Comparison of ENCODE assay signal across 9 cellular contexts in genomic region chr7:153193144-153193595, GRCh38.
A peak's percentile ranks its signal among the peaks of the same experiment; 100 is the strongest.
DNase-seq lines count a peak whose midpoint lies in the region; ATAC-seq, FAIRE-seq and TF ChIP-seq lines count a peak whose summit lies in the region.
"Had no signal": no experiment of that assay in that cellular context is flagged by ENCODE, and none has a peak within 500 bp of the region (broad histone marks: within the 10 kb centered on the region; RNA-seq: fewer than 3 reads in every experiment).

No MANE protein-coding gene starts in this region.

- no TSS peak for BruUV-seq in Caco-2 (replicated peaks; lab: Mats Ljungman, UMichigan)

- TF ChIP-seq CTCF in Caco-2 (IDR thresholded peaks at IDR 0.05; ENCODE audit: insufficient read depth in 1 of 2, low read depth in 1 of 2, low read length in 1 of 2, severe bottlenecking in 1 of 2, unreplicated experiment in 1 of 2) (peak; percentile 33 to 57), epithelial cell of proximal tubule (conservative IDR thresholded peaks at IDR 0.05; ENCODE audit: low read depth, low read length) (peak; percentile 51), progenitor cell of endocrine pancreas (IDR thresholded peaks at IDR 0.05; ENCODE audit: unreplicated experiment) (peak; percentile 76)

- H3K9me3 Mint-ChIP-seq in Caco-2 (ENCODE audit: unreplicated experiment) (peaks cover 15% of the 10 kb centered on the region), progenitor cell of endocrine pancreas (ENCODE audit: low read depth) (peaks cover 20% of the 10 kb centered on the region)

- no peak for FAIRE-seq in small intestine (lab: Jason Lieb, UNC)

- DNase-seq in Caco-2 (peak; percentile 40 to 43), NCI-H2081 (lab: John Stamatoyannopoulos, UW) (peak; percentile 56 to 69), epithelial cell of proximal tubule (ENCODE audit: low read depth) (no peak), progenitor cell of endocrine pancreas (ENCODE audit: low spot score, unreplicated experiment) (peak; percentile 32), GM03348 (ENCODE audit: low spot score) (no peak), small intestine (no peak)

- H3K27me3 Mint-ChIP-seq in Caco-2 (ENCODE audit: insufficient read depth, unreplicated experiment) (peaks cover 2% of the 10 kb centered on the region), progenitor cell of endocrine pancreas (no peaks in the 10 kb centered on the region)

- CTCF ChIA-PET in Caco-2 (lab: Charles Lee) = interaction anchor here (0.7 kb wide), 1 partner anchor 242 kb away, joined by 3 read pairs; no protein-coding TSS in a partner anchor

- no peaks in the 10 kb centered on the region for H3K36me3 Mint-ChIP-seq in Caco-2 (ENCODE audit: insufficient read depth, unreplicated experiment)
- H3K36me3 Mint-ChIP-seq in progenitor cell of endocrine pancreas (ENCODE audit: insufficient read depth) = no peaks in the 10 kb centered on the region

- no peak overlapping the region for H3K27ac Mint-ChIP-seq in Caco-2 (ENCODE audit: unreplicated experiment)
- H3K27ac Mint-ChIP-seq in progenitor cell of endocrine pancreas = no peak overlapping the region

- no peak overlapping the region for H3K27ac ChIP-seq in small intestine (ENCODE audit: low read depth in 1 of 2, low read length in 1 of 2)
- H3K27ac ChIP-seq: neutrophil had no signal

- H3K4me3 ChIP-seq in Caco-2 (ENCODE audit: low read depth, low read length) (no peak overlapping the region), epithelial cell of proximal tubule (ENCODE audit: low read depth, low read length) (no peak overlapping the region), small intestine (ENCODE audit: low read depth in 1 of 2, low read length in 2 of 2) (no peak overlapping the region)

- intact Hi-C loops in Caco-2 (cut with micrococcal nuclease; ENCODE audit: unreplicated experiment) = no loop called here

- H3K4me1 ChIP-seq in Caco-2 (no peaks in the 10 kb centered on the region), small intestine (ENCODE audit: control insufficient read depth in 2 of 2, insufficient read depth in 1 of 2, low read depth in 1 of 2, low read length in 1 of 2) (no peaks in the 10 kb centered on the region)

- H3K4me3 Mint-ChIP-seq in Caco-2 (ENCODE audit: unreplicated experiment) (no peak overlapping the region), progenitor cell of endocrine pancreas (ENCODE audit: low read depth) (no peak overlapping the region)

- no peaks in the 10 kb centered on the region for H3K36me3 ChIP-seq in Caco-2 (ENCODE audit: control insufficient read depth, insufficient read depth, low read length)
- H3K36me3 ChIP-seq in small intestine (ENCODE audit: control insufficient read depth in 2 of 2, insufficient read depth in 2 of 2, low read length in 2 of 2) = no peaks in the 10 kb centered on the region
- H3K36me3 ChIP-seq: neutrophil had no signal

- H3K9me3 ChIP-seq in Caco-2 = no peaks in the 10 kb centered on the region
- no peaks in the 10 kb centered on the region for H3K9me3 ChIP-seq in small intestine (ENCODE audit: control insufficient read depth, low read depth)
- H3K9me3 ChIP-seq: neutrophil had no signal

- peak; percentile 54 for ATAC-seq in GM21360 (IDR thresholded peaks at IDR 0.05; ENCODE audit: unreplicated experiment)
- no peak for ATAC-seq in HG03196 (IDR thresholded peaks at IDR 0.05; ENCODE audit: unreplicated experiment)

- H3K27me3 ChIP-seq in Caco-2 (replicated peaks; ENCODE audit: control insufficient read depth, insufficient read depth, low read length) (no peaks in the 10 kb centered on the region), small intestine (ENCODE audit: control insufficient read depth in 2 of 2, insufficient read depth in 2 of 2, low read length in 2 of 2) (no peaks in the 10 kb centered on the region)
- H3K27me3 ChIP-seq: neutrophil had no signal

- 9 to 27% (median 26%) methylated on average over 12 of the region's 12 CpGs for WGBS in small intestine, 3 donors

- H3K4me1 Mint-ChIP-seq in Caco-2 (ENCODE audit: low read depth, unreplicated experiment) (no peaks in the 10 kb centered on the region), progenitor cell of endocrine pancreas (ENCODE audit: low read depth) (no peaks in the 10 kb centered on the region)

- POLR2A ChIA-PET in Caco-2 (lab: Charles Lee) = no interaction called here

Comparison
In these comparisons a context has a peak if more than half of its experiments do, and no peak if none do; other contexts are left out.
1. DNase-seq: peak in Caco-2 (2 of 2), NCI-H2081 (2 of 2) and progenitor cell of endocrine pancreas (single experiment); none in epithelial cell of proximal tubule (single experiment), GM03348 (single experiment) and small intestine (single experiment).
2. Peak in every context shown above with its lines, with median percentiles within 50 percentile points of each other: CTCF ChIP-seq.